In genomic region chr18:25467226-25468065, GRCh38 we compare ENCODE assay signal across 14 cellular contexts.
DNase-seq lines count a peak whose midpoint lies in the region; ATAC-seq, FAIRE-seq and TF ChIP-seq lines count a peak whose summit lies in the region.
"Had no signal": no experiment of that assay in that cellular context is flagged by ENCODE, and none has a peak within 500 bp of the region (broad histone marks: within the 10 kb centered on the region; RNA-seq: fewer than 3 reads in every experiment).

No MANE protein-coding gene starts in this region.

- peak overlapping the region; percentile 78 for H3K27ac Mint-ChIP-seq in neural crest cell (ENCODE audit: unreplicated experiment)
- H3K27ac Mint-ChIP-seq: activated T-cell treated with anti-CD3 and anti-CD28 coated beads, Interleukin-2, amount 50 U/mL, for 24 hours had no signal

- peaks cover 59% of the 10 kb centered on the region for H3K4me1 Mint-ChIP-seq in neural crest cell

- CTCF ChIA-PET in H1 (lab: Charles Lee; ENCODE audit: partially characterized antibody) = interaction anchor here (0.6 to 1.8 kb wide), 2 partner anchors 9 to 165 kb away, joined by 3 to 5 read pairs; no protein-coding TSS in a partner anchor

- ATAC-seq in HG03342 (IDR thresholded peaks at IDR 0.05; ENCODE audit: unreplicated experiment) = no peak
- ATAC-seq: esophagus mucosa, left lung had no signal

- H3K27me3 ChIP-seq in H1 (replicated peaks in 1 of 4; ENCODE audit: control insufficient read depth in 3 of 4, extremely low read depth in 1 of 4, insufficient read depth in 3 of 4, low read length in 3 of 4) (no peaks in the 10 kb centered on the region), small intestine (ENCODE audit: control insufficient read depth in 2 of 2, insufficient read depth in 2 of 2, low read length in 2 of 2) (no peaks in the 10 kb centered on the region)
- H3K27me3 ChIP-seq: left lung had no signal

- no peak overlapping the region for H2AK5ac ChIP-seq in H1 (ENCODE audit: low read depth, low read length)

- H3K9me3 Mint-ChIP-seq in neural crest cell = peaks cover 4% of the 10 kb centered on the region

- H3K9me3 ChIP-seq in H1 (ENCODE audit: insufficient read depth in 2 of 2, low read depth in 1 of 2, low read length in 1 of 2) (no peaks in the 10 kb centered on the region), small intestine (ENCODE audit: control insufficient read depth, low read depth) (no peaks in the 10 kb centered on the region)
- H3K9me3 ChIP-seq: left lung had no signal

- H3K36me3 Mint-ChIP-seq in neural crest cell (ENCODE audit: low read depth) = no peaks in the 10 kb centered on the region

- no peaks in the 10 kb centered on the region for H3K23me2 ChIP-seq in H1 (ENCODE audit: low read depth, low read length)

- no peak for TF ChIP-seq RAD21 in H1 (IDR thresholded peaks at IDR 0.05 in 1 of 2, conservative IDR thresholded peaks at IDR 0.05 in 1 of 2; ENCODE audit: low read depth in 2 of 2, low read length in 2 of 2)

- no peak for TF ChIP-seq POLR2A in H1 (IDR thresholded peaks at IDR 0.05; ENCODE audit: control extremely low read depth in 1 of 2, low read depth in 2 of 2, low read length in 2 of 2)

- 85% methylated on average over 7 of the region's 7 CpGs; no CpG with 5 or more reads in 1 of the 2 experiments for WGBS in H1 (ENCODE audit: extremely low coverage in 1 of 2, insufficient coverage in 1 of 2, insufficient read length in 1 of 2, insufficient replicate concordance in 2 of 2, low coverage in 1 of 2, low lambda C conversion rate in 2 of 2, missing lambda C conversion rate in 1 of 2), 2 experiments
- 64 to 80% (median 78%) methylated on average over 7 of the region's 7 CpGs for WGBS in small intestine, 3 donors

- H3K14ac ChIP-seq in H1 (ENCODE audit: insufficient read length) = no peak overlapping the region

- H3K18ac ChIP-seq in H1 (ENCODE audit: extremely low read depth, low read length) = no peak overlapping the region

- DNase-seq in AG20443 (ENCODE audit: low spot score) (peak; percentile 49), NCI-H69 (lab: John Stamatoyannopoulos, UW) (peak; percentile 21), H1 (ENCODE audit: low read depth in 1 of 2, low spot score in 2 of 2) (no peak), neural crest cell (ENCODE audit: low read depth, low spot score) (no peak), GM20000 (ENCODE audit: low spot score) (no peak), DMS79 (lab: John Stamatoyannopoulos, UW) (no peak), small intestine (no peak)
- DNase-seq: activated T-cell treated with anti-CD3 and anti-CD28 coated beads, Interleukin-2, amount 50 U/mL, for 24 hours; AML-193; central memory CD4-positive, alpha-beta T cell; left lung; NCI-H1417 had no signal

- H4K5ac ChIP-seq in H1 (ENCODE audit: insufficient read length, low read depth, low read length) = no peak overlapping the region

- no peak overlapping the region for H3K4ac ChIP-seq in H1 (replicated peaks; ENCODE audit: insufficient read length, low read depth, low read length)

- H2BK15ac ChIP-seq in H1 (ENCODE audit: low read length) = no peak overlapping the region

- H2AFZ ChIP-seq in H1 (ENCODE audit: low read length) = 0 out of 2 replicates have a peak overlapping the region, but pooled peaks have one; percentile 71

- H4K8ac ChIP-seq in H1 (ENCODE audit: extremely low read depth, insufficient read depth, low read length) = no peak overlapping the region

- H4K91ac ChIP-seq in H1 (replicated peaks; ENCODE audit: insufficient read length, low read length) = no peak overlapping the region

- no peak for FAIRE-seq in H1 (lab: Jason Lieb, UNC)
- FAIRE-seq in small intestine (lab: Jason Lieb, UNC) = no peak

- no peak overlapping the region for H2BK5ac ChIP-seq in H1 (ENCODE audit: low read depth, low read length)

- no peaks in the 10 kb centered on the region for H3K27me3 Mint-ChIP-seq in neural crest cell (ENCODE audit: low read depth)
- H3K27me3 Mint-ChIP-seq: activated T-cell treated with anti-CD3 and anti-CD28 coated beads, Interleukin-2, amount 50 U/mL, for 24 hours had no signal

- H3K36me3 ChIP-seq in H1 (ENCODE audit: control insufficient read depth in 2 of 4, insufficient read depth in 4 of 4, low read length in 3 of 4) = no peaks in the 10 kb centered on the region
- no peaks in the 10 kb centered on the region for H3K36me3 ChIP-seq in small intestine (ENCODE audit: control insufficient read depth in 2 of 2, insufficient read depth in 2 of 2, low read length in 2 of 2)
- H3K36me3 ChIP-seq: left lung had no signal

- H3K4me1 ChIP-seq in H1 (replicated peaks in 1 of 4; ENCODE audit: control insufficient read depth in 3 of 4, insufficient read depth in 4 of 4, low read length in 3 of 4) (peaks cover 0 to 3% (median under 1%) of the 10 kb centered on the region in 4 experiments; a peak in 2 of 7 replicates), small intestine (ENCODE audit: control insufficient read depth in 2 of 2, insufficient read depth in 1 of 2, low read depth in 1 of 2, low read length in 1 of 2) (no peaks in the 10 kb centered on the region)
- H3K4me1 ChIP-seq: left lung had no signal

- H3K56ac ChIP-seq in H1 (replicated peaks; ENCODE audit: insufficient read length, low read depth, low read length) = no peak overlapping the region

- no peak overlapping the region for H3K9ac ChIP-seq in H1 (replicated peaks in 1 of 4; ENCODE audit: extremely low read depth in 1 of 4, low read depth in 3 of 4, low read length in 3 of 4)

- H3K23ac ChIP-seq in H1 (ENCODE audit: insufficient read length) = no peak overlapping the region

- H3K27ac ChIP-seq in H1 (ENCODE audit: low read depth, low read length) = no peak overlapping the region
- no peak overlapping the region for H3K27ac ChIP-seq in small intestine (ENCODE audit: low read depth in 1 of 2, low read length in 1 of 2)
- H3K27ac ChIP-seq: left lung had no signal

- H2BK20ac ChIP-seq in H1 (ENCODE audit: low read length) = no peak overlapping the region

- no peaks in the 10 kb centered on the region for H4K20me1 ChIP-seq in H1 (replicated peaks in 1 of 2; ENCODE audit: control insufficient read depth in 1 of 2, insufficient read depth in 2 of 2, low read length in 2 of 2)

- H3K4me2 ChIP-seq in H1 (ENCODE audit: insufficient read depth in 1 of 2, low read depth in 2 of 2, low read length in 2 of 2) = no peak overlapping the region; a peak in 1 of 4 replicates

- no peak overlapping the region for H3K4me3 Mint-ChIP-seq in neural crest cell
- H3K4me3 Mint-ChIP-seq: activated T-cell treated with anti-CD3 and anti-CD28 coated beads, Interleukin-2, amount 50 U/mL, for 24 hours had no signal

- TF ChIP-seq EP300 in H1 (IDR thresholded peaks at IDR 0.05; ENCODE audit: borderline replicate concordance in 1 of 2, low read depth in 2 of 2, low read length in 2 of 2) = no peak

- H3K4me3 ChIP-seq in H1 (ENCODE audit: extremely low read depth in 1 of 4, insufficient read depth in 2 of 4, low read depth in 3 of 4, low read length in 4 of 4) = no peak overlapping the region
- no peak overlapping the region for H3K4me3 ChIP-seq in small intestine (ENCODE audit: low read depth in 1 of 2, low read length in 2 of 2)
- H3K4me3 ChIP-seq: left lung had no signal

- H2BK120ac ChIP-seq in H1 (replicated peaks; ENCODE audit: low read depth, low read length) = no peak overlapping the region

- no peak overlapping the region for H2BK12ac ChIP-seq in H1 (ENCODE audit: low read depth, low read length)

- no peaks in the 10 kb centered on the region for H3K79me1 ChIP-seq in H1 (ENCODE audit: low read depth, low read length)

- TF ChIP-seq CTCF in H1 (IDR thresholded peaks at IDR 0.05; ENCODE audit: control extremely low read depth in 1 of 3, insufficient read depth in 1 of 3, low read depth in 1 of 3, low read length in 3 of 3) (no peak), neural crest cell (conservative IDR thresholded peaks at IDR 0.05) (no peak), GM20000 (IDR thresholded peaks at IDR 0.05; ENCODE audit: extremely low read depth, missing control alignments) (no peak)

- H3K79me2 ChIP-seq in H1 (ENCODE audit: control insufficient read depth in 1 of 2, insufficient read depth in 2 of 2, low read length in 2 of 2) = no peaks in the 10 kb centered on the region

- POLR2A ChIA-PET in H1 (lab: Charles Lee; ENCODE audit: partially characterized antibody) = no interaction called here

TF ChIP-seq in H1, 55 proteins besides CTCF, POLR2A, EP300 and RAD21:
- no peak for TF ChIP-seq ASH2L (IDR thresholded peaks at IDR 0.05; ENCODE audit: low read length)
- no peak for TF ChIP-seq PHF8 (conservative IDR thresholded peaks at IDR 0.05; ENCODE audit: low read depth, low read length)
- TF ChIP-seq SIX5 (IDR thresholded peaks at IDR 0.05; ENCODE audit: low read depth, low read length) = no peak
TF ChIP-seq in H1: peak in this region for 0.

Comparison
In these comparisons a context has a peak if more than half of its experiments do, and no peak if none do; other contexts are left out.
1. DNase-seq: peak in AG20443 (single experiment) and NCI-H69 (single experiment); none in H1 (0 of 2), neural crest cell (single experiment), GM20000 (single experiment), DMS79 (single experiment) and small intestine (single experiment).